In genomic region chr15:89243691-89244511, GRCh38 we compare ENCODE assay signal across 8 cellular contexts. TPM values are rescaled to one million over a fixed set of nuclear protein-coding genes. Genes with fewer than 3 reads are reported as not detected.
DNase-seq lines count a peak whose midpoint lies in the region; ATAC-seq and TF ChIP-seq lines count a peak whose summit lies in the region.

Gene FANCI, plus strand, starts transcription at chr15:89243979. Its CDS starts 3,669 bp downstream, at chr15:89247648.

- intact Hi-C loops in spleen (cut with DNase I; ENCODE audit: low total_unique reads) = no loop called here

- TF ChIP-seq POLR2A in spleen (IDR thresholded peaks at IDR 0.05) = peak in 1 of 3 donors; percentile 44

- peaks cover 0 to 17% (median 3%) of the 10 kb centered on the region in 6 donors for H3K36me3 ChIP-seq in spleen

- peaks cover 8 to 37% (median 18%) of the 10 kb centered on the region in 6 donors for H3K4me1 ChIP-seq in spleen

- H3K36me3 Mint-ChIP-seq in immature natural killer cell = peaks cover 0 to 19% (median 10%) of the 10 kb centered on the region in 3 donors

- DNase-seq in AG08396 (ENCODE audit: low spot score) = peak; percentile 95
- DNase-seq in NCI-H2227 (lab: John Stamatoyannopoulos, UW; ENCODE audit: unreplicated experiment) = peak; percentile 94
- peak; percentile 93 to 96 for DNase-seq in cardiac fibroblast (ENCODE audit: low read depth in 2 of 2)
- peak; percentile 95 to 96 (median 96) for DNase-seq in immature natural killer cell
- DNase-seq in spleen = peak; percentile 99

- H3K4me3 ChIP-seq in WI38 (ENCODE audit: low read depth, low read length) (peak within 1 kb of the TSS; percentile 83), cardiac fibroblast (replicated peaks in 1 of 2; ENCODE audit: low read depth in 2 of 2, low read length in 2 of 2) (peak within 1 kb of the TSS; percentile 70 to 86), spleen (peak within 1 kb of the TSS; percentile 68 to 98 (median 85))

- H3K27me3 ChIP-seq in spleen (replicated peaks in 1 of 7) = no peaks in the 10 kb centered on the region

- WGBS in spleen, 5 donors = 0 to 1% (median 0%) methylated on average over 56 to 66 of the region's 66 CpGs

- ATAC-seq in GM18907 (IDR thresholded peaks at IDR 0.05; ENCODE audit: unreplicated experiment) = peak; percentile 92
- ATAC-seq in HG03159 (IDR thresholded peaks at IDR 0.05; ENCODE audit: unreplicated experiment) = peak; percentile 94

- peaks cover 0 to 7% (median 2%) of the 10 kb centered on the region in 8 donors for H3K9me3 ChIP-seq in spleen

- H3K27ac Mint-ChIP-seq in immature natural killer cell = peak within 1 kb of the TSS; percentile 55 to 92 (median 86)

- peak; percentile 29 for TF ChIP-seq CTCF in WI38 (IDR thresholded peaks at IDR 0.05; ENCODE audit: low read depth, low read length)
- peak; percentile 38 for TF ChIP-seq CTCF in cardiac fibroblast (IDR thresholded peaks at IDR 0.05; ENCODE audit: low read depth, low read length)
- TF ChIP-seq CTCF in spleen (IDR thresholded peaks at IDR 0.05 in 8 of 11, conservative IDR thresholded peaks at IDR 0.05 in 3 of 11) = peak; percentile 12 to 71 (median 51)

- H3K4me3 Mint-ChIP-seq in immature natural killer cell = peak within 1 kb of the TSS; percentile 91 to 97 (median 94)

- H3K27ac ChIP-seq in spleen = peak within 1 kb of the TSS in 7 of 8 donors; percentile 41 to 90 (median 63)

- H3K4me1 Mint-ChIP-seq in immature natural killer cell = peaks cover 27 to 40% of the 10 kb centered on the region in 2 donors

- peaks cover 0 to 15% (median 3%) of the 10 kb centered on the region in 3 donors for H3K27me3 Mint-ChIP-seq in immature natural killer cell (ENCODE audit: low read depth in 3 of 3)

- no peaks in the 10 kb centered on the region for H3K9me3 Mint-ChIP-seq in immature natural killer cell

RNA-seq across cellular contexts. Expression of gene FANCI, which starts in this region (rescaled TPM):
- 10 to 100 TPM in 1 of 3 donors, 1 to 10 TPM in 2; 4.1 to 14.3 (median 5.8) TPM for polyA plus RNA-seq in immature natural killer cell
- 10 to 100 TPM in 6 of 7 donors, 1 to 10 TPM in 1; 8.3 to 19.4 (median 15.7) TPM for total RNA-seq in spleen
- 1 to 10 TPM; 4.4 to 5.2 (median 4.8) TPM for polyA plus RNA-seq in spleen

Comparison
In these comparisons a context has a peak if more than half of its experiments do, and no peak if none do; other contexts are left out.
1. Peak in every context shown above with its lines: DNase-seq, ATAC-seq, H3K4me3 ChIP-seq and H3K27ac ChIP-seq.